ENCODE assay signal across 21 cellular contexts in genomic region chr22:26143801-26144325, GRCh38. TPM values are rescaled to one million over a fixed set of nuclear protein-coding genes. Genes with fewer than 3 reads are reported as not detected.
DNase-seq lines count a peak whose midpoint lies in the region; ATAC-seq and TF ChIP-seq lines count a peak whose summit lies in the region.
"Had no signal": no experiment of that assay in that cellular context is flagged by ENCODE, and none has a peak within 500 bp of the region (broad histone marks: within the 10 kb centered on the region; RNA-seq: fewer than 3 reads in every experiment).

No MANE protein-coding gene starts in this region.

- DNase-seq in NCI-H2196 (lab: John Stamatoyannopoulos, UW; ENCODE audit: unreplicated experiment) (peak; percentile 2), NCI-H2196 treated with DMSO at 0.1 percent for 48 hours (lab: John Stamatoyannopoulos, UW; ENCODE audit: unreplicated experiment) (no peak), NCI-H2171 (lab: John Stamatoyannopoulos, UW) (peak; percentile 39), RPMI7951 (ENCODE audit: low read depth) (peak; percentile 1), renal cortical epithelial cell (ENCODE audit: low read depth) (peak; percentile 25), A673 (ENCODE audit: low spot score) (no peak)
- DNase-seq in stimulated activated CD4-positive, alpha-beta T cell treated with anti-CD3 and anti-CD28 coated beads, Interleukin-4, amount 100 ng/mL, for 4 hours, result no peak
- DNase-seq: 8988T; BE2C; CD4-positive, alpha-beta memory T cell; GF-D8; IMR-90; NCI-H1436; NCI-H2029; NCI-H2227 treated with DMSO at 0.1 percent for 48 hours; Right ventricle myocardium superior; SW 1271 had no signal

- ATAC-seq in HG03460 (IDR thresholded peaks at IDR 0.05; ENCODE audit: unreplicated experiment), result no peak

- H3K4me1 ChIP-seq in A673 (ENCODE audit: insufficient read depth, low read length, poor library complexity, severe bottlenecking), result no peaks in the 10 kb centered on the region
- H3K4me1 ChIP-seq: BE2C, HAP-1 had no signal

- no peaks in the 10 kb centered on the region for H3K36me3 ChIP-seq in A673 (ENCODE audit: insufficient read depth, low read length, poor library complexity, severe bottlenecking)
- H3K36me3 ChIP-seq: BE2C, HAP-1 had no signal

- TF ChIP-seq CTCF in A673 (conservative IDR thresholded peaks at IDR 0.05; ENCODE audit: low read depth, low read length), result no peak

- no TSS peak for BruUV-seq in A673 (replicated peaks; lab: Mats Ljungman, UMichigan)

- CTCF ChIA-PET in A673 (lab: Charles Lee), result no interaction called here

- no peak overlapping the region for H3K27ac ChIP-seq in A673 (ENCODE audit: low read depth, low read length, poor library complexity, severe bottlenecking)

- intact Hi-C loops in A673 (cut with micrococcal nuclease; ENCODE audit: unreplicated experiment), result no loop called here

- POLR2A ChIA-PET in A673 (lab: Charles Lee; ENCODE audit: low non-redundant PET), result no interaction called here

- H3K27me3 ChIP-seq in A673 (replicated peaks; ENCODE audit: insufficient read depth, low read depth, low read length, poor library complexity), result peaks cover 31% of the 10 kb centered on the region

- no peaks in the 10 kb centered on the region for H3K9me3 ChIP-seq in A673 (ENCODE audit: low read depth, low read length, poor library complexity, severe bottlenecking)
- H3K9me3 ChIP-seq: BE2C, HAP-1 had no signal

- no peak overlapping the region for H3K4me3 ChIP-seq in A673 (ENCODE audit: low read depth, low read length, poor library complexity, severe bottlenecking)
- H3K4me3 ChIP-seq: HAP-1 had no signal

RNA-seq across cellular contexts. Expression of gene SEZ6L, which starts 25.4 kb away (rescaled TPM):
- not detected in 2 replicates for total RNA-seq in RPMI7951 (2014; rRNA removed; shearing (Covaris generic))
- not detected in 2 replicates for total RNA-seq in renal cortical epithelial cell
- total RNA-seq in A673 (2021), result 6.3 and 8.9 TPM in 2 replicates
- total RNA-seq: CD4-positive, alpha-beta memory T cell; IMR-90; MCF 10A; OCI-LY7 had no signal

Comparison
In these comparisons a context has a peak if more than half of its experiments do, and no peak if none do; other contexts are left out.
1. DNase-seq: peak in NCI-H2196 (single experiment), NCI-H2171 (single experiment), RPMI7951 (single experiment) and renal cortical epithelial cell (single experiment); none in NCI-H2196 treated with DMSO at 0.1 percent for 48 hours (single experiment), A673 (single experiment) and stimulated activated CD4-positive, alpha-beta T cell treated with anti-CD3 and anti-CD28 coated beads, Interleukin-4, amount 100 ng/mL, for 4 hours (0 of 2).